Comparison of ENCODE assay signal across 23 cellular contexts in genomic region chr3:47436180-47436579, GRCh38. TPM values are rescaled to one million over a fixed set of nuclear protein-coding genes. Genes with fewer than 3 reads are reported as not detected.
A peak's percentile ranks its signal among the peaks of the same experiment; 100 is the strongest.
DNase-seq lines count a peak whose midpoint lies in the region; TF ChIP-seq lines count a peak whose summit lies in the region.
"Had no signal": no experiment of that assay in that cellular context is flagged by ENCODE, and none has a peak within 500 bp of the region (broad histone marks: within the 10 kb centered on the region; RNA-seq: fewer than 3 reads in every experiment).

No MANE protein-coding gene starts in this region.

- H3K9me3 ChIP-seq in left ventricle myocardium inferior (replicated peaks) (no peaks in the 10 kb centered on the region), mucosa of rectum (ENCODE audit: control insufficient read depth in 2 of 2, low read length in 2 of 2) (no peaks in the 10 kb centered on the region)
- H3K9me3 ChIP-seq: BE2C, Peyer's patch had no signal

- H3K27me3 ChIP-seq in left ventricle myocardium inferior (ENCODE audit: low read depth) = no peaks in the 10 kb centered on the region
- H3K27me3 ChIP-seq in mucosa of rectum (ENCODE audit: control insufficient read depth in 2 of 2, insufficient read depth in 2 of 2, low read length in 2 of 2) = no peaks in the 10 kb centered on the region
- H3K27me3 ChIP-seq: BE2C, Peyer's patch had no signal

- H3K4me1 ChIP-seq in left ventricle myocardium inferior = no peaks in the 10 kb centered on the region
- H3K4me1 ChIP-seq in mucosa of rectum (ENCODE audit: control insufficient read depth in 2 of 2, insufficient read depth in 2 of 2, low read length in 2 of 2) = peaks cover 24 to 50% of the 10 kb centered on the region in 2 donors
- H3K4me1 ChIP-seq: BE2C had no signal

- H3K27ac ChIP-seq in left ventricle myocardium inferior (replicated peaks) (no peak overlapping the region), mucosa of rectum (ENCODE audit: low read depth in 2 of 2, low read length in 2 of 2) (peak overlapping the region; percentile 59 to 96)
- H3K27ac ChIP-seq: 22Rv1, HL-60, Peyer's patch had no signal

- DNase-seq in cardiac septum (ENCODE audit: low spot score) (peak; percentile 39), left ventricle myocardium inferior (no peak), islet precursor cell (peak; percentile 19), HPDE6-E6E7 (ENCODE audit: extremely low spot score) (no peak), RPMI8226 (no peak), NOMO-1 treated with dmso at 0.1 percent for 144 hours (lab: John Stamatoyannopoulos, UW; ENCODE audit: unreplicated experiment) (no peak)
- DNase-seq in activated CD4-positive, alpha-beta T cell treated with anti-CD3 and anti-CD28 coated beads, Interleukin-2, amount 50 U/mL, for 4 hours = no peak
- DNase-seq: BE2C, Calu3, DND-41, Karpas-422, NCI-H1092, NCI-H1417 treated with DMSO at 0.1 percent for 48 hours, NCI-H1694 treated with DMSO at 0.1 percent for 48 hours, NCI-H2081, NCI-H226, NCI-H510A, NCI-H69, OCI-M1 had no signal

- no peak overlapping the region for H3K4me3 ChIP-seq in left ventricle myocardium inferior
- H3K4me3 ChIP-seq in mucosa of rectum (ENCODE audit: low read length in 2 of 2) = peak overlapping the region in 1 of 2 donors; percentile 38
- H3K4me3 ChIP-seq: Peyer's patch had no signal

- no peak overlapping the region for H3K9ac ChIP-seq in mucosa of rectum (ENCODE audit: low read depth in 1 of 2, low read length in 2 of 2)

- TF ChIP-seq CTCF in left ventricle myocardium inferior (IDR thresholded peaks at IDR 0.05; ENCODE audit: borderline replicate concordance) = no peak

- H3K36me3 ChIP-seq in left ventricle myocardium inferior = peaks cover 79% of the 10 kb centered on the region
- H3K36me3 ChIP-seq in mucosa of rectum (ENCODE audit: control insufficient read depth in 2 of 2, insufficient read depth in 2 of 2, low read length in 2 of 2) = peaks cover 28 to 30% of the 10 kb centered on the region in 2 donors
- H3K36me3 ChIP-seq: BE2C had no signal

- intact Hi-C loops in cardiac septum (cut with DNase I) = no loop called here
- intact Hi-C loops in left ventricle myocardium inferior (cut with micrococcal nuclease) = no loop called here

RNA-seq across cellular contexts. Expression of gene SCAP, which starts 39.6 kb away (rescaled TPM):
- total RNA-seq in cardiac septum (37.9 TPM), left ventricle myocardium inferior (43.1 TPM)

RNA-seq across cellular contexts. Expression of gene PTPN23, which starts 55.4 kb away (rescaled TPM):
- total RNA-seq in cardiac septum = 24.0 TPM
- total RNA-seq in left ventricle myocardium inferior = 20.0 TPM

Comparison
In these comparisons a context has a peak if more than half of its experiments do, and no peak if none do; other contexts are left out.
1. DNase-seq: peak in cardiac septum (single experiment) and islet precursor cell (single experiment); none in left ventricle myocardium inferior (single experiment), HPDE6-E6E7 (single experiment), RPMI8226 (single experiment), activated CD4-positive, alpha-beta T cell treated with anti-CD3 and anti-CD28 coated beads, Interleukin-2, amount 50 U/mL, for 4 hours (0 of 2) and NOMO-1 treated with dmso at 0.1 percent for 144 hours (single experiment).